Comparison of ENCODE assay signal across 8 cellular contexts in genomic region chr1:205228052-205228451, GRCh38. TPM values are rescaled to one million over a fixed set of nuclear protein-coding genes. Genes with fewer than 3 reads are reported as not detected.
DNase-seq lines count a peak whose midpoint lies in the region; ATAC-seq and TF ChIP-seq lines count a peak whose summit lies in the region.

No MANE protein-coding gene starts in this region.

- no peaks in the 10 kb centered on the region for H3K79me2 ChIP-seq in smooth muscle cell (ENCODE audit: low read depth)

- DNase-seq in heart left ventricle, result no peak
- no peak for DNase-seq in Right ventricle myocardium inferior (ENCODE audit: missing footprints)
- DNase-seq in left ventricle myocardium superior, result no peak
- DNase-seq in smooth muscle cell (lab: John Stamatoyannopoulos, UW; ENCODE audit: unreplicated experiment), result no peak
- no peak for DNase-seq in GM19238 (ENCODE audit: insufficient read length, low spot score)

- ATAC-seq in heart left ventricle (no peak), Right ventricle myocardium inferior (no peak), left ventricle myocardium superior (peak; percentile 13), GM21528 (IDR thresholded peaks at IDR 0.05; ENCODE audit: low FRiP score, unreplicated experiment) (no peak), esophagus mucosa (no peak)

- TF ChIP-seq CTCF in heart left ventricle (IDR thresholded peaks at IDR 0.05), result no peak
- TF ChIP-seq CTCF in VCaP (conservative IDR thresholded peaks at IDR 0.05), result no peak
- TF ChIP-seq CTCF in smooth muscle cell (IDR thresholded peaks at IDR 0.05; ENCODE audit: borderline replicate concordance, insufficient read depth, poor library complexity, severe bottlenecking), result no peak

- H2AFZ ChIP-seq in smooth muscle cell (ENCODE audit: low read depth), result peak overlapping the region; percentile 68

- no peaks in the 10 kb centered on the region for H3K36me3 ChIP-seq in heart left ventricle
- no peaks in the 10 kb centered on the region for H3K36me3 ChIP-seq in smooth muscle cell (ENCODE audit: low read depth)

- TF ChIP-seq POLR2A in heart left ventricle (IDR thresholded peaks at IDR 0.05), result no peak

- H3K9me3 ChIP-seq in heart left ventricle (no peaks in the 10 kb centered on the region), smooth muscle cell (replicated peaks; ENCODE audit: low read depth) (no peaks in the 10 kb centered on the region)

- intact Hi-C loops in heart left ventricle (cut with DNase I), result loop anchor here in 3 of 10 donors (2.0 to 10.0 kb wide), 2 partner anchors 29 to 103 kb away; partner anchors contain the start of gene RBBP5 (in 1 of the 3)
- intact Hi-C loops in Right ventricle myocardium inferior (cut with DNase I), result loop anchor here (2.0 kb wide), 1 partner anchor 29 kb away; no protein-coding TSS in a partner anchor
- intact Hi-C loops in left ventricle myocardium superior (cut with micrococcal nuclease), result no loop called here

- H3K4me1 ChIP-seq in heart left ventricle, result peaks cover 0 to 28% (median 19%) of the 10 kb centered on the region in 12 donors
- peaks cover 15% of the 10 kb centered on the region for H3K4me1 ChIP-seq in smooth muscle cell (ENCODE audit: low read depth)

- H3K9ac ChIP-seq in smooth muscle cell (ENCODE audit: low read depth), result peak overlapping the region; percentile 24

- H3K4me3 ChIP-seq in heart left ventricle (peak overlapping the region; percentile 35 to 71 (median 62)), smooth muscle cell (peak overlapping the region; percentile 68)

- WGBS in heart left ventricle, 4 donors, result 0 to 1% (median 1%) methylated on average over 25 to 30 of the region's 30 CpGs
- WGBS in smooth muscle cell (ENCODE audit: low lambda C conversion rate), result under 1% methylated on average over 15 of the region's 30 CpGs

- no peaks in the 10 kb centered on the region for H3F3A ChIP-seq in smooth muscle cell (ENCODE audit: low read depth)

- peaks cover 3% of the 10 kb centered on the region for H4K20me1 ChIP-seq in smooth muscle cell (ENCODE audit: low read depth)

- peak overlapping the region in 1 of 12 donors; percentile 3 for H3K27ac ChIP-seq in heart left ventricle
- peak overlapping the region; percentile 60; the same call in 1 of the 2 replicates for H3K27ac ChIP-seq in VCaP
- no peak overlapping the region for H3K27ac ChIP-seq in smooth muscle cell (ENCODE audit: low read depth)

- H3K4me2 ChIP-seq in smooth muscle cell, result peak overlapping the region; percentile 98

- H3K27me3 ChIP-seq in heart left ventricle (peaks cover 0 to 10% (median 0%) of the 10 kb centered on the region in 9 donors), smooth muscle cell (ENCODE audit: low read depth) (peaks cover 8% of the 10 kb centered on the region)

RNA-seq across cellular contexts. Expression of gene TMCC2, which starts 0.3 kb away (rescaled TPM):
- total RNA-seq in heart left ventricle, result 1 to 10 TPM in 8 of 9 donors, under 1 TPM in 1; 0.97 to 5.1 (median 2.1) TPM
- polyA plus RNA-seq in heart left ventricle, result 1 to 10 TPM; 1.4 to 2.0 TPM
- total RNA-seq in Right ventricle myocardium inferior, result 1.2 TPM
- 1.3 TPM for total RNA-seq in left ventricle myocardium superior
- 2.1 and 3.3 TPM in 2 replicates for total RNA-seq in smooth muscle cell
- polyA plus RNA-seq in smooth muscle cell, result 2.4 and 5.6 TPM in 2 replicates
- 1.00 TPM for total RNA-seq in esophagus mucosa

RNA-seq across cellular contexts. Expression of gene DSTYK, which starts 16.6 kb away (rescaled TPM):
- 10 to 100 TPM in 1 of 9 donors, 1 to 10 TPM in 8; 5.2 to 10.1 (median 8.0) TPM for total RNA-seq in heart left ventricle
- 1 to 10 TPM; 3.2 to 5.3 TPM for polyA plus RNA-seq in heart left ventricle
- 5.2 TPM for total RNA-seq in Right ventricle myocardium inferior
- total RNA-seq in left ventricle myocardium superior, result 6.1 TPM
- 8.7 and 12.1 TPM in 2 replicates for total RNA-seq in smooth muscle cell
- polyA plus RNA-seq in smooth muscle cell, result 6.9 TPM in 2 replicates
- 5.7 TPM for total RNA-seq in esophagus mucosa
